Comparison of ENCODE assay signal across 8 cellular contexts in the genomic region with DNA sequence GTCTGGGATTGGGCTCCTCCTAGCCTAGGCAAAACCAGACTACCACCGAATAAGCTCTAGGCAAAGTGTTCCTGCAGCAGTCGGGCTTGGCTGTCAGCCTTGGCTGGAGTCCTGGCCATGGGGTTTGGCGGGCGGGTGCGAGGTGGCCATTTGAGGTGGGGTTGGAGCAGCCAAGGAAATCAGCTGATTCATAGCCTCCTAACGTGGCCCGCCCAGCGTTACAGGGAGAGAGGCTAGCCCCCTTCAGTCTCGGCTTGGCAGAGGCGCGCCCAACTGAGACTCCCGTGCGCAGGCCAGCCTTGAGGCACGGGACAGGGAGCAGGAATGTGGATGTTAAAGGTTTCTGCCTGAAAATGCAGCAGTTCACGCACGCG. TPM values are rescaled to one million over a fixed set of nuclear protein-coding genes. Genes with fewer than 3 reads are reported as not detected.
DNase-seq lines count a peak whose midpoint lies in the region; TF ChIP-seq lines count a peak whose summit lies in the region.

No MANE protein-coding gene starts in this region.

- H3K27me3 ChIP-seq in HAP-1 (ENCODE audit: low read depth) (no peaks in the 10 kb centered on the region), mammary epithelial cell (ENCODE audit: insufficient read depth, low read length) (no peaks in the 10 kb centered on the region)
- peaks cover 10% of the 10 kb centered on the region for H3K27me3 ChIP-seq in CD4-positive, alpha-beta memory T cell (ENCODE audit: insufficient read depth, low read length)

- H3K4me3 ChIP-seq in HAP-1, result peak overlapping the region; percentile 60
- peak overlapping the region; percentile 68 to 79 (median 77) for H3K4me3 ChIP-seq in mammary epithelial cell (replicated peaks in 1 of 3; ENCODE audit: insufficient read depth in 1 of 3, low read depth in 2 of 3, low read length in 3 of 3)
- peak overlapping the region; percentile 37 to 52 (median 47) for H3K4me3 ChIP-seq in skin epidermis
- no peak overlapping the region for H3K4me3 ChIP-seq in CD4-positive, alpha-beta memory T cell (ENCODE audit: low read length in 2 of 2)

- intact Hi-C loops in mammary epithelial cell (cut with micrococcal nuclease), result loop anchor here (2.0 kb wide), 1 partner anchor 16 kb away; no protein-coding TSS in a partner anchor
- intact Hi-C loops in CD4-positive, alpha-beta memory T cell (cut with micrococcal nuclease), result no loop called here

- in situ Hi-C loops in HAP-1 (cut with MboI; ENCODE audit: low sequenced_read_pairs) (no loop called here), mammary epithelial cell (cut with MboI; ENCODE audit: low sequenced_read_pairs in 2 of 2) (loop anchor here (5.0 to 25.0 kb wide), 3 partner anchors 144 to 724 kb away; a partner anchor contains a TSS), GM13977 (cut with MboI; ENCODE audit: low pct_unique_long_range_greater_than_20kb, low sequenced_read_pairs, unreplicated experiment) (loop anchor here (25.0 kb wide), 1 partner anchor 249 kb away; no protein-coding TSS in a partner anchor)

- H3K27me3 Mint-ChIP-seq in CD4-positive, alpha-beta memory T cell, result peaks cover 48 to 49% of the 10 kb centered on the region in 2 donors

- H3K9me3 ChIP-seq in HAP-1 (no peaks in the 10 kb centered on the region), mammary epithelial cell (replicated peaks; ENCODE audit: insufficient read depth, low read length) (no peaks in the 10 kb centered on the region)
- H3K9me3 ChIP-seq in CD4-positive, alpha-beta memory T cell (ENCODE audit: control insufficient read depth in 1 of 2, low read length in 2 of 2), result no peaks in the 10 kb centered on the region

- no peaks in the 10 kb centered on the region for H3K36me3 Mint-ChIP-seq in CD4-positive, alpha-beta memory T cell

- BruUV-seq in mammary epithelial cell (replicated peaks; lab: Mats Ljungman, UMichigan), result no TSS peak

- H2AFZ ChIP-seq in mammary epithelial cell (ENCODE audit: low read depth, low read length), result peak overlapping the region; percentile 99

- CTCF ChIA-PET in mammary epithelial cell (lab: Charles Lee; ENCODE audit: low non-redundant PET), result interaction anchor here (0.6 kb wide), 1 partner anchor 20 kb away, joined by 3 read pairs; no protein-coding TSS in a partner anchor
- CTCF ChIA-PET in CD4-positive, alpha-beta memory T cell (lab: Charles Lee; ENCODE audit: partially characterized antibody), result interaction anchor here (1.5 kb wide), 1 partner anchor 240 kb away, joined by 4 read pairs; no protein-coding TSS in a partner anchor

- dilution Hi-C loops in mammary epithelial cell (cut with HindIII; ENCODE audit: low sequenced_read_pairs), result no loop called here

- no peak overlapping the region for H3K9ac ChIP-seq in mammary epithelial cell (ENCODE audit: insufficient read depth, low read length)

- H3K27ac ChIP-seq in mammary epithelial cell (ENCODE audit: insufficient read depth, low read depth, low read length) (no peak overlapping the region), skin epidermis (peak overlapping the region; percentile 71 to 96 (median 87))
- no peak overlapping the region for H3K27ac ChIP-seq in CD4-positive, alpha-beta memory T cell (ENCODE audit: low read depth, low read length)

- peak in 1 of 2 experiments; percentile 55 for DNase-seq in HAP-1 (ENCODE audit: low spot score in 2 of 2)
- peak; percentile 32 for DNase-seq in mammary epithelial cell
- peak; percentile 61 for DNase-seq in iPS-NIHi11 (ENCODE audit: low spot score)
- no peak for DNase-seq in NOMO-1 treated with DMSO at 0.1 percent for 48 hours (lab: John Stamatoyannopoulos, UW; ENCODE audit: unreplicated experiment)
- no peak for DNase-seq in NCI-H2081 (lab: John Stamatoyannopoulos, UW)
- DNase-seq in GM13977 (ENCODE audit: low spot score), result no peak
- DNase-seq in CD4-positive, alpha-beta memory T cell, result no peak

- no peaks in the 10 kb centered on the region for H3K9me3 Mint-ChIP-seq in CD4-positive, alpha-beta memory T cell

- H3K4me1 ChIP-seq in HAP-1 (peaks cover 12% of the 10 kb centered on the region), mammary epithelial cell (ENCODE audit: insufficient read depth, low read length) (peaks cover 30% of the 10 kb centered on the region)
- H3K4me1 ChIP-seq in CD4-positive, alpha-beta memory T cell (ENCODE audit: insufficient read depth, low read length), result peaks cover 15% of the 10 kb centered on the region

- no peak overlapping the region for H3K4me3 Mint-ChIP-seq in CD4-positive, alpha-beta memory T cell

- peaks cover 9% of the 10 kb centered on the region for H3K36me3 ChIP-seq in HAP-1 (replicated peaks)
- H3K36me3 ChIP-seq in mammary epithelial cell (ENCODE audit: insufficient read depth, low read length), result no peaks in the 10 kb centered on the region
- H3K36me3 ChIP-seq in CD4-positive, alpha-beta memory T cell (ENCODE audit: insufficient read depth, low read length), result no peaks in the 10 kb centered on the region

- TF ChIP-seq CTCF in mammary epithelial cell (conservative IDR thresholded peaks at IDR 0.05 in 1 of 2, IDR thresholded peaks at IDR 0.05 in 1 of 2; ENCODE audit: extremely low read depth in 1 of 2, insufficient read depth in 1 of 2, low read depth in 1 of 2, low read length in 2 of 2) (no peak), GM13977 (IDR thresholded peaks at IDR 0.05; ENCODE audit: extremely low read depth, insufficient read depth, missing control alignments) (no peak)

- H3K79me2 ChIP-seq in mammary epithelial cell (ENCODE audit: insufficient read depth, low read length), result peaks cover 5% of the 10 kb centered on the region

- H4K20me1 ChIP-seq in mammary epithelial cell (ENCODE audit: insufficient read depth, low read length), result no peaks in the 10 kb centered on the region

- POLR2A ChIA-PET in CD4-positive, alpha-beta memory T cell (lab: Charles Lee; ENCODE audit: partially characterized antibody), result no interaction called here

- H3K27ac Mint-ChIP-seq in CD4-positive, alpha-beta memory T cell, result no peak overlapping the region

- 5% methylated on average over 12 of the region's 17 CpGs for WGBS in mammary epithelial cell (ENCODE audit: low coverage, missing lambda C conversion rate)

- peaks cover 6 to 20% (median 9%) of the 10 kb centered on the region in 4 donors for H3K4me1 Mint-ChIP-seq in CD4-positive, alpha-beta memory T cell

- peak overlapping the region; percentile 94 for H3K4me2 ChIP-seq in mammary epithelial cell (ENCODE audit: insufficient read depth, low read depth, low read length)

RNA-seq across cellular contexts. Expression of a gene that starts 1.9 kb away (rescaled TPM):
- total RNA-seq in mammary epithelial cell, result 10 to 100 TPM in 1 of 2 donors, 1 to 10 TPM in 1; 7.4 to 61.5 TPM
- polyA plus RNA-seq in mammary epithelial cell, result 23.4 TPM
- 61.1 TPM for polyA minus RNA-seq in mammary epithelial cell
- total RNA-seq in CD4-positive, alpha-beta memory T cell, result under 1 TPM; 0.53 to 0.76 TPM
- polyA plus RNA-seq in CD4-positive, alpha-beta memory T cell, result not detected

Comparison
In these comparisons a context has a peak if more than half of its experiments do, and no peak if none do; other contexts are left out.
1. DNase-seq: peak in mammary epithelial cell (single experiment) and iPS-NIHi11 (single experiment); none in NOMO-1 treated with DMSO at 0.1 percent for 48 hours (single experiment), NCI-H2081 (0 of 2), GM13977 (single experiment) and CD4-positive, alpha-beta memory T cell (0 of 5).
2. H3K4me3 ChIP-seq: peak in HAP-1 (single experiment), mammary epithelial cell (3 of 3) and skin epidermis (7 of 7); none in CD4-positive, alpha-beta memory T cell (0 of 2).
3. H3K27ac ChIP-seq: peak in skin epidermis (21 of 21); none in mammary epithelial cell (single experiment) and CD4-positive, alpha-beta memory T cell (single experiment).
4. RNA of a gene that starts 1.9 kb away (total RNA-seq): 7.4 to 61.5 TPM in mammary epithelial cell; 0.53 to 0.76 TPM in CD4-positive, alpha-beta memory T cell; every median in the first group is over 4 times any median in the second.